ENCODE assay signal across 22 cellular contexts in genomic region chr2:63665091-63665490, GRCh38.
"Had no signal": no experiment of that assay in that cellular context is flagged by ENCODE, and none has a peak within 500 bp of the region (broad histone marks: within the 10 kb centered on the region; RNA-seq: fewer than 3 reads in every experiment).

No MANE protein-coding gene starts in this region.

- H3K36me3 ChIP-seq: SJSA1 had no signal

- H3K9me3 ChIP-seq: SJSA1 had no signal

- H3K27ac ChIP-seq: SJSA1 had no signal

- DNase-seq: activated CD4-positive, alpha-beta T cell treated with anti-CD3 and anti-CD28 coated beads for 48 hours; activated CD4-positive, alpha-beta T cell treated with anti-CD3 and anti-CD28 coated beads, Interleukin-2, amount 50 U/mL, for 4 hours; activated CD4-positive, CD25-positive, alpha-beta regulatory T cell treated with anti-CD3 and anti-CD28 coated beads, Interleukin-2, amount 50 U/mL, for 72 hours; activated CD8-positive, alpha-beta T cell treated with anti-CD3 and anti-CD28 coated beads, Interleukin-2, amount 10 ng/mL, durations not matched to agents 7 days and 5 days; activated effector memory CD4-positive, alpha-beta T cell treated with Interleukin-2 at 50 U/mL for 16 hours; activated naive CD4-positive, alpha-beta T cell; activated T-cell treated with anti-CD3 and anti-CD28 coated beads, Interleukin-2, amount 50 U/mL, for 24 hours; aorta; central memory CD4-positive, alpha-beta T cell; Kasumi-1; NCI-H1105 treated with DMSO at 0.1 percent for 48 hours; NCI-H146; NCI-H187 treated with DMSO at 0.1 percent for 48 hours; NCI-H2081 treated with DMSO at 0.1 percent for 48 hours; NCI-H446; NCI-H524; PC-3; SHP77; T-helper 17 cell; T-helper 9 cell had no signal

- H3K4me3 ChIP-seq: SJSA1 had no signal

- ATAC-seq: activated CD8-positive, alpha-beta T cell treated with anti-CD3 and anti-CD28 coated beads, Interleukin-2, amount 10 ng/mL, durations not matched to agents 7 days and 5 days; PC-3; T-helper 17 cell; WTC11 had no signal
